24 cellular contexts compared by ENCODE assay signal in genomic region chr4:185679523-185679922, GRCh38.
"Had no signal": no experiment of that assay in that cellular context is flagged by ENCODE, and none has a peak within 500 bp of the region (broad histone marks: within the 10 kb centered on the region; RNA-seq: fewer than 3 reads in every experiment).

No MANE protein-coding gene starts in this region.

- H3K36me3 ChIP-seq: left lung, lower lobe of right lung had no signal

- H3K27me3 ChIP-seq: dorsolateral prefrontal cortex, esophagus muscularis mucosa, foreskin keratinocyte, gastroesophageal sphincter, heart left ventricle, hepatocyte, left lung had no signal

- H3K4me3 ChIP-seq: coronary artery, dorsolateral prefrontal cortex, esophagus muscularis mucosa, gastroesophageal sphincter, heart left ventricle, hepatocyte, left lung, lower lobe of right lung, mucosa of descending colon had no signal

- H3K4me1 ChIP-seq: gastroesophageal sphincter, left lung, lower lobe of right lung had no signal

- H3K27ac ChIP-seq: coronary artery, dorsolateral prefrontal cortex, esophagus muscularis mucosa, foreskin keratinocyte, gastroesophageal sphincter, hepatocyte, left lung, lower lobe of right lung had no signal

- DNase-seq: dermis blood vessel endothelial cell; dorsolateral prefrontal cortex; effector CD4-positive, alpha-beta T cell; effector memory CD4-positive, alpha-beta T cell; foreskin keratinocyte; heart left ventricle; hypothalamus; immature natural killer cell; islet precursor cell; kidney; kidney glomerular epithelial cell; left colon; left lung; lower lobe of right lung; mesenchymal stem cell; mucosa of descending colon; naive B cell had no signal

- ATAC-seq: foreskin keratinocyte, gastroesophageal sphincter, heart left ventricle, left colon, left lung, lower lobe of right lung, mucosa of descending colon had no signal

- H3K9me3 ChIP-seq: esophagus muscularis mucosa, gastroesophageal sphincter, heart left ventricle, left lung, lower lobe of right lung, mucosa of descending colon had no signal

- FAIRE-seq: colon, endothelial cell of umbilical vein, frontal cortex, kidney had no signal
